In genomic region chr4:26005764-26006163, GRCh38 we compare ENCODE assay signal across 32 cellular contexts.
"Had no signal": no experiment of that assay in that cellular context is flagged by ENCODE, and none has a peak within 500 bp of the region (broad histone marks: within the 10 kb centered on the region; RNA-seq: fewer than 3 reads in every experiment).

No MANE protein-coding gene starts in this region.

- H3K4me3 Mint-ChIP-seq: activated CD4-positive, alpha-beta T cell treated with anti-CD3 and anti-CD28 coated beads, Interleukin-2, amount 10 ng/mL, durations not matched to agents 24 days and 14 days; activated CD8-positive, alpha-beta T cell treated with anti-CD3 and anti-CD28 coated beads, Interleukin-2, amount 10 ng/mL, durations not matched to agents 7 days and 5 days; activated naive CD8-positive, alpha-beta T cell; activated T-cell treated with anti-CD3 and anti-CD28 coated beads, Interleukin-2, amount 50 U/mL, for 24 hours; activated T-helper 17 cell treated with anti-CD3 and anti-CD28 coated beads, Interleukin-2, amount 50 U/mL, for 72 hours; central memory CD8-positive, alpha-beta T cell; effector memory CD8-positive, alpha-beta T cell; immature natural killer cell; naive B cell; neural crest cell; stimulated activated effector memory CD8-positive, alpha-beta T cell treated with anti-CD3 and anti-CD28 coated beads, Interleukin-12 subunit alpha, Interleukin-12 subunit beta, amount 100 ng/mL, for 72 hours had no signal

- H3K36me3 Mint-ChIP-seq: naive B cell; stimulated activated effector memory CD8-positive, alpha-beta T cell treated with anti-CD3 and anti-CD28 coated beads, Interleukin-12 subunit alpha, Interleukin-12 subunit beta, amount 100 ng/mL, for 72 hours had no signal

- H3K4me1 Mint-ChIP-seq: activated T-helper 17 cell treated with anti-CD3 and anti-CD28 coated beads, Interleukin-2, amount 50 U/mL, for 72 hours; central memory CD8-positive, alpha-beta T cell; immature natural killer cell; naive B cell; stimulated activated effector memory CD8-positive, alpha-beta T cell treated with anti-CD3 and anti-CD28 coated beads, Interleukin-12 subunit alpha, Interleukin-12 subunit beta, amount 100 ng/mL, for 72 hours had no signal

- H3K9me3 Mint-ChIP-seq: activated T-helper 17 cell treated with anti-CD3 and anti-CD28 coated beads, Interleukin-2, amount 50 U/mL, for 72 hours; central memory CD8-positive, alpha-beta T cell; effector memory CD8-positive, alpha-beta T cell had no signal

- H3K27me3 ChIP-seq: adrenal gland, ascending aorta, brain microvascular endothelial cell, dorsolateral prefrontal cortex, hepatocyte, left lung, stomach, suprapubic skin, transverse colon, vagina had no signal

- H2AFZ ChIP-seq: hepatocyte had no signal

- H3K4me3 ChIP-seq: adrenal gland, ascending aorta, dorsolateral prefrontal cortex, hepatocyte, left lung, lung, stomach, suprapubic skin, transverse colon, vagina had no signal

- DNase-seq: activated CD4-positive, alpha-beta T cell treated with anti-CD3 and anti-CD28 coated beads, Interleukin-2, amount 10 ng/mL, durations not matched to agents 24 days and 14 days; activated CD8-positive, alpha-beta T cell treated with anti-CD3 and anti-CD28 coated beads, Interleukin-2, amount 10 ng/mL, durations not matched to agents 7 days and 5 days; activated T-cell treated with anti-CD3 and anti-CD28 coated beads, Interleukin-2, amount 50 U/mL, for 24 hours; brain microvascular endothelial cell; dorsolateral prefrontal cortex; effector memory CD8-positive, alpha-beta T cell; foreskin melanocyte; glutamatergic neuron; immature natural killer cell; kidney glomerular epithelial cell; left lung; naive B cell; occipital lobe; small intestine; stimulated activated CD4-positive, alpha-beta T cell treated with anti-CD3 and anti-CD28 coated beads, Interleukin-2, amount 100 ng/mL, for 24 hours; stomach; transverse colon had no signal

- ATAC-seq: activated CD4-positive, CD25-positive, alpha-beta regulatory T cell treated with anti-CD3 and anti-CD28 coated beads, Interleukin-2, amount 50 U/mL, for 24 hours; activated CD8-positive, alpha-beta T cell treated with anti-CD3 and anti-CD28 coated beads, Interleukin-2, amount 10 ng/mL, durations not matched to agents 7 days and 5 days; activated T-helper 17 cell treated with anti-CD3 and anti-CD28 coated beads, Interleukin-2, amount 50 U/mL, for 72 hours; effector memory CD8-positive, alpha-beta T cell; esophagus mucosa; sciatic nerve; stimulated activated effector memory CD8-positive, alpha-beta T cell treated with anti-CD3 and anti-CD28 coated beads, Interleukin-12 subunit alpha, Interleukin-12 subunit beta, amount 100 ng/mL, for 72 hours had no signal

- H3K27ac ChIP-seq: adrenal gland, ascending aorta, brain microvascular endothelial cell, dorsolateral prefrontal cortex, hepatocyte, left lung, stomach, suprapubic skin, transverse colon, vagina, VCaP had no signal

- H3K4me1 ChIP-seq: adrenal gland, ascending aorta, left lung, stomach, transverse colon, vagina had no signal

- H3K4me2 ChIP-seq: hepatocyte had no signal

- H3K27ac Mint-ChIP-seq: activated CD4-positive, alpha-beta T cell treated with anti-CD3 and anti-CD28 coated beads, Interleukin-2, amount 10 ng/mL, durations not matched to agents 24 days and 14 days; activated CD8-positive, alpha-beta T cell treated with anti-CD3 and anti-CD28 coated beads, Interleukin-2, amount 10 ng/mL, durations not matched to agents 7 days and 5 days; activated naive CD8-positive, alpha-beta T cell; activated T-cell treated with anti-CD3 and anti-CD28 coated beads, Interleukin-2, amount 50 U/mL, for 24 hours; activated T-helper 17 cell treated with anti-CD3 and anti-CD28 coated beads, Interleukin-2, amount 50 U/mL, for 72 hours; effector memory CD8-positive, alpha-beta T cell; immature natural killer cell; stimulated activated effector memory CD8-positive, alpha-beta T cell treated with anti-CD3 and anti-CD28 coated beads, Interleukin-12 subunit alpha, Interleukin-12 subunit beta, amount 100 ng/mL, for 72 hours had no signal

- H3K9me3 ChIP-seq: adrenal gland, vagina had no signal

- H3K36me3 ChIP-seq: adrenal gland, ascending aorta, brain microvascular endothelial cell, left lung, stomach, suprapubic skin, transverse colon, vagina had no signal

- H3K79me2 ChIP-seq: hepatocyte had no signal
